In the genomic region with DNA sequence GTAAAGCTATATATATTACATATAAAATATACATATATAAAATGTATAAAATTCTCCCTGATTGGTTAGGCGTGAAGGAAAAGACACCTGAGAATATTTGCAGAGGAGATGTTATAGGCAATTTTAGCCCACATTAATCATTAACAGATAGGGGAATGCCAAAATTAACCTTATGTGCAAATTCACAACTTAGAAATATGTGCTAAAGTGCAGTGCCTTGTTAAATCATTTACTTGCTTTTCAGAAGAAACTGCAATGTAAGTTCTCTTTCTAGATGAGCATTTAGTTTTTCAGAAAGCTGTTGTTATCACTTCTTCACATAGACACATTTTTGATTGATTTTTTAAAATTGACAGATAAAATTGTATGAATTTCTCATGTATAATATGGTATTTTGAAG, we compare ENCODE assay signal across 14 cellular contexts. TPM values are rescaled to one million over a fixed set of nuclear protein-coding genes. Genes with fewer than 3 reads are reported as not detected.
DNase-seq lines count a peak whose midpoint lies in the region; ATAC-seq and TF ChIP-seq lines count a peak whose summit lies in the region.
"Had no signal": no experiment of that assay in that cellular context is flagged by ENCODE, and none has a peak within 500 bp of the region (broad histone marks: within the 10 kb centered on the region; RNA-seq: fewer than 3 reads in every experiment).

No MANE protein-coding gene starts in this region.

- intact Hi-C loops in body of pancreas (cut with DNase I) (no loop called here), stomach (cut with DNase I; ENCODE audit: low total_unique reads) (no loop called here)

- no peaks in the 10 kb centered on the region for H3K9me2 ChIP-seq in Karpas-422 (replicated peaks; ENCODE audit: insufficient read depth, low read length)

- H3K4me3 ChIP-seq in Karpas-422 (ENCODE audit: low read length) (no peak overlapping the region), body of pancreas (no peak overlapping the region), stomach (no peak overlapping the region)
- H3K4me3 ChIP-seq: skin epidermis had no signal

- H3K36me3 ChIP-seq in Karpas-422 (ENCODE audit: insufficient read depth, low read length): no peaks in the 10 kb centered on the region
- H3K36me3 ChIP-seq in body of pancreas (replicated peaks in 1 of 2; ENCODE audit: insufficient read depth in 1 of 2, low read depth in 2 of 2): no peaks in the 10 kb centered on the region
- no peaks in the 10 kb centered on the region for H3K36me3 ChIP-seq in stomach

- 18 to 26% methylated on average over 1 of the region's 1 CpG for WGBS in body of pancreas, 2 donors
- WGBS in stomach, 5 donors: 31 to 80% (median 49%) methylated on average over 1 of the region's 1 CpG

- DNase-seq in Karpas-422 (no peak), renal cortical epithelial cell (ENCODE audit: low read depth) (peak; percentile 66), body of pancreas (no peak), NCI-H774 (lab: John Stamatoyannopoulos, UW) (no peak), stomach (no peak)
- DNase-seq: GDM1, NCI-H1092 treated with DMSO at 0.1 percent for 48 hours, NCI-H524 had no signal

- no peak overlapping the region for H3K4me2 ChIP-seq in Karpas-422 (ENCODE audit: low read depth, low read length, poor library complexity, severe bottlenecking)

- TF ChIP-seq CTCF in body of pancreas (IDR thresholded peaks at IDR 0.05): no peak
- TF ChIP-seq CTCF in stomach (IDR thresholded peaks at IDR 0.05): no peak

- 0 out of 2 replicates have a peak overlapping the region, but pooled peaks have one; percentile 28 for H2AFZ ChIP-seq in Karpas-422 (ENCODE audit: low read length)

- H4K20me1 ChIP-seq in Karpas-422 (ENCODE audit: insufficient read depth, low read depth, low read length): no peaks in the 10 kb centered on the region

- H3K27me3 ChIP-seq in Karpas-422 (ENCODE audit: low read length) (no peaks in the 10 kb centered on the region), body of pancreas (no peaks in the 10 kb centered on the region), stomach (no peaks in the 10 kb centered on the region)

- H3K9me3 ChIP-seq in Karpas-422 (ENCODE audit: low read length) (no peaks in the 10 kb centered on the region), body of pancreas (no peaks in the 10 kb centered on the region), stomach (no peaks in the 10 kb centered on the region)

- peaks cover 15% of the 10 kb centered on the region; the same call in 1 of the 2 replicates for H3K4me1 ChIP-seq in Karpas-422 (ENCODE audit: low read length)
- H3K4me1 ChIP-seq in body of pancreas: no peaks in the 10 kb centered on the region
- no peaks in the 10 kb centered on the region for H3K4me1 ChIP-seq in stomach

- no peaks in the 10 kb centered on the region for H3K79me2 ChIP-seq in Karpas-422 (ENCODE audit: low read length)

- no peak overlapping the region for H3K9ac ChIP-seq in Karpas-422 (ENCODE audit: low read length)

- H3K27ac ChIP-seq in Karpas-422 (ENCODE audit: low read length): no peak overlapping the region
- H3K27ac ChIP-seq in body of pancreas: peak overlapping the region in 1 of 4 donors; percentile 47
- no peak overlapping the region for H3K27ac ChIP-seq in stomach
- H3K27ac ChIP-seq: skin epidermis had no signal

- ATAC-seq in GM18909 (IDR thresholded peaks at IDR 0.05; ENCODE audit: poor library complexity, unreplicated experiment): peak; percentile 52
- ATAC-seq in HG02571 (IDR thresholded peaks at IDR 0.05; ENCODE audit: unreplicated experiment): peak; percentile 45
- ATAC-seq in body of pancreas: no peak
- no peak for ATAC-seq in GM21528 (IDR thresholded peaks at IDR 0.05; ENCODE audit: low FRiP score, unreplicated experiment)

- TF ChIP-seq EP300 in stomach (IDR thresholded peaks at IDR 0.05): no peak

- TF ChIP-seq POLR2A in body of pancreas (IDR thresholded peaks at IDR 0.05) (no peak), stomach (IDR thresholded peaks at IDR 0.05) (no peak)

RNA-seq across cellular contexts. Expression of a gene that starts 5.6 kb away (rescaled TPM):
- total RNA-seq in Karpas-422 (2014; rRNA removed; shearing (Covaris generic); ENCODE audit: low replicate concordance): 0.30 and 1.5 TPM in 2 replicates
- not detected in 2 replicates for total RNA-seq in renal cortical epithelial cell
- under 1 TPM in 1 of 2 donors, not detected in 1; 0.26 TPM for total RNA-seq in body of pancreas
- total RNA-seq in stomach: 1 to 10 TPM in 2 of 5 donors, under 1 TPM in 1, not detected in 2; 0.92 to 9.3 (median 6.4) TPM
- 1 to 10 TPM in 1 of 3 donors, under 1 TPM in 2; 0.10 to 1.1 (median 0.76) TPM for polyA plus RNA-seq in stomach
- total RNA-seq: glomerular endothelial cell, SK-MEL-5 had no signal

Comparison
In these comparisons a context has a peak if more than half of its experiments do, and no peak if none do; other contexts are left out.
1. ATAC-seq: peak in GM18909 (single experiment) and HG02571 (single experiment); none in body of pancreas (single experiment) and GM21528 (single experiment).